Comparison of ENCODE assay signal across 1 cellular context in genomic region chr21:14889080-14889805, GRCh38.
TF ChIP-seq lines count a peak whose summit lies in the region.

No MANE protein-coding gene starts in this region.

TF ChIP-seq in HepG2, 621 proteins besides CTCF, POLR2A, EP300 and RAD21 (continued from another document and continues in another):
- TF ChIP-seq ZSCAN5A (CRISPR knock-in tag; IDR thresholded peaks at IDR 0.05; ENCODE audit: borderline replicate concordance) (peak; percentile 90; the same call in 1 of the 2 replicates), TOE1 (CRISPR knock-in tag; IDR thresholded peaks at IDR 0.05) (no peak), DPF2 (CRISPR knock-in tag; IDR thresholded peaks at IDR 0.05; ENCODE audit: borderline replicate concordance, low read depth) (peak; percentile 84), ZNF772 (CRISPR knock-in tag; IDR thresholded peaks at IDR 0.05) (no peak), POGZ (CRISPR knock-in tag; IDR thresholded peaks at IDR 0.05) (peak; percentile 99), ZSCAN30 (CRISPR knock-in tag; IDR thresholded peaks at IDR 0.05) (0 out of 2 replicates have a peak, but pooled peaks have one; percentile 69), ZNF530 (CRISPR knock-in tag; IDR thresholded peaks at IDR 0.05; ENCODE audit: low read depth) (no peak), ZNF318 (CRISPR knock-in tag; IDR thresholded peaks at IDR 0.05) (no peak), ZNF543 (CRISPR knock-in tag; IDR thresholded peaks at IDR 0.05) (no peak), ZBTB39 (CRISPR knock-in tag; IDR thresholded peaks at IDR 0.05) (peak; percentile 98), TBX3 (IDR thresholded peaks at IDR 0.05; ENCODE audit: borderline replicate concordance) (peak; percentile 70; the same call in 1 of the 2 replicates), RCOR2 (CRISPR knock-in tag; IDR thresholded peaks at IDR 0.05) (peak; percentile 98), ZNF232 (CRISPR knock-in tag; IDR thresholded peaks at IDR 0.05; ENCODE audit: borderline replicate concordance) (no peak), ERF (CRISPR knock-in tag; IDR thresholded peaks at IDR 0.05) (no peak), RXRA (CRISPR knock-in tag; IDR thresholded peaks at IDR 0.05) (no peak; the same call in 1 of the 2 replicates), AKNA (CRISPR knock-in tag; IDR thresholded peaks at IDR 0.05; ENCODE audit: borderline replicate concordance) (no peak), NR2C2 (CRISPR knock-in tag; IDR thresholded peaks at IDR 0.05; ENCODE audit: borderline replicate concordance) (peak; percentile 89), PHB2 (IDR thresholded peaks at IDR 0.05; ENCODE audit: partially characterized antibody) (no peak), ZNF615 (CRISPR knock-in tag; IDR thresholded peaks at IDR 0.05; ENCODE audit: borderline replicate concordance) (no peak), ZNF709 (CRISPR knock-in tag; IDR thresholded peaks at IDR 0.05) (no peak), ZBTB4 (CRISPR knock-in tag; IDR thresholded peaks at IDR 0.05; ENCODE audit: borderline replicate concordance) (no peak), PCBP2 (optimal IDR thresholded peaks at IDR 0.05; ENCODE audit: low read depth, low read length, poor library complexity, severe bottlenecking) (no peak), MEIS2 (CRISPR knock-in tag; IDR thresholded peaks at IDR 0.05) (no peak), PRPF4 (IDR thresholded peaks at IDR 0.05; ENCODE audit: low read depth, low read length, poor library complexity, severe bottlenecking) (no peak), WIZ (CRISPR knock-in tag; IDR thresholded peaks at IDR 0.05) (peak; percentile 30; the same call in 1 of the 2 replicates), ZNF580 (CRISPR knock-in tag; IDR thresholded peaks at IDR 0.05; ENCODE audit: borderline replicate concordance, low read depth) (no peak), ZFP36 (IDR thresholded peaks at IDR 0.05; ENCODE audit: borderline replicate concordance, low read depth, low read length, partially characterized antibody) (no peak), MED13 (CRISPR knock-in tag; IDR thresholded peaks at IDR 0.05) (0 out of 2 replicates have a peak, but pooled peaks have one; percentile 66), ZNF446 (CRISPR knock-in tag; IDR thresholded peaks at IDR 0.05) (no peak), MIER3 (CRISPR knock-in tag; IDR thresholded peaks at IDR 0.05; ENCODE audit: borderline replicate concordance) (peak; percentile 96), ONECUT2 (CRISPR knock-in tag; IDR thresholded peaks at IDR 0.05) (peak; percentile 81), TRAFD1 (CRISPR knock-in tag; IDR thresholded peaks at IDR 0.05; ENCODE audit: borderline replicate concordance) (no peak), ZNF761 (CRISPR knock-in tag; conservative IDR thresholded peaks at IDR 0.05) (no peak), FOXM1 (CRISPR knock-in tag; IDR thresholded peaks at IDR 0.05) (no peak), RBFOX2 (IDR thresholded peaks at IDR 0.05; ENCODE audit: low read depth, low read length) (no peak)
